In the genomic region with DNA sequence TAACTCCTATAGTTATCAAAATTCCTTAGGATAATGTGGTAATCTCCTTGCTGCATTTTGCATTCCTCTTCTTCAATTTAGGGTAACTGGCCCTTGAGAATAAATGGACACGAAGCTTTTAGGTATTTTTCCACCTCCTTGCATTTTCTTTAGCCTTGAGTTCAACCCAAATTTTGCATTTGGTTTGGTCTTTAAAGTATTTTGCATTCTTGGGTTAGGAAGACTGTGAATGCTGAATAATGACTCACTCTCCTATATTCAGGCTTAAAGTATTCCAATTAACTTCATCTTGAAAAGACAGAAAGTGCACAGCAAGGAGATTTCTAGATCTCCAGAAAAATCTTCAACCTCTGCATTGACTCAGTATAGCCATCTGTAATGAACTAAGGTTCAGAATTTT, we compare ENCODE assay signal across 19 cellular contexts. TPM values are rescaled to one million over a fixed set of nuclear protein-coding genes. Genes with fewer than 3 reads are reported as not detected.
DNase-seq lines count a peak whose midpoint lies in the region; ATAC-seq and TF ChIP-seq lines count a peak whose summit lies in the region.
"Had no signal": no experiment of that assay in that cellular context is flagged by ENCODE, and none has a peak within 500 bp of the region (broad histone marks: within the 10 kb centered on the region; RNA-seq: fewer than 3 reads in every experiment).

No MANE protein-coding gene starts in this region.

- H3K9ac ChIP-seq in IMR-90 (ENCODE audit: low read depth, low read length) (no peak overlapping the region), mesendoderm (ENCODE audit: low read length) (no peak overlapping the region)
- H3K9ac ChIP-seq: BLaER1 treated with 17β-estradiol and CSF1 and Interleukin-3, amounts not matched to agents 10 nM and 100 nM had no signal

- POLR2A ChIA-PET in IMR-90 (lab: Charles Lee; ENCODE audit: unreplicated experiment): no interaction called here

- no TSS peak for BruUV-seq in IMR-90 (replicated peaks; lab: Mats Ljungman, UMichigan)

- no peak overlapping the region for H3K27ac ChIP-seq in IMR-90 (ENCODE audit: insufficient read depth, low read length)
- H3K27ac ChIP-seq in mesendoderm (ENCODE audit: low read depth, low read length): no peak overlapping the region
- H3K27ac ChIP-seq: BLaER1 treated with 17β-estradiol and CSF1 and Interleukin-3, amounts not matched to agents 10 nM and 100 nM; HL-60 had no signal

- H3K36me3 ChIP-seq in IMR-90 (ENCODE audit: control insufficient read depth, insufficient read depth, low read length) (no peaks in the 10 kb centered on the region), mesendoderm (ENCODE audit: control insufficient read depth, insufficient read depth, low read length) (no peaks in the 10 kb centered on the region), MG63 (no peaks in the 10 kb centered on the region)
- H3K36me3 ChIP-seq: BLaER1 treated with 17β-estradiol and CSF1 and Interleukin-3, amounts not matched to agents 10 nM and 100 nM; HAP-1 had no signal

- H4K91ac ChIP-seq in IMR-90 (ENCODE audit: insufficient read depth, low read depth, low read length): no peak overlapping the region

- no peak for TF ChIP-seq POLR2A in IMR-90 (IDR thresholded peaks at IDR 0.05; ENCODE audit: low read depth, low read length)

- H2BK20ac ChIP-seq in IMR-90 (ENCODE audit: low read depth, low read length): no peak overlapping the region

- H4K5ac ChIP-seq in IMR-90 (ENCODE audit: low read depth, low read length): no peak overlapping the region
- no peak overlapping the region for H4K5ac ChIP-seq in mesendoderm (ENCODE audit: low read length)

- H3K4me1 ChIP-seq in IMR-90 (ENCODE audit: control insufficient read depth, insufficient read depth, low read length) (no peaks in the 10 kb centered on the region), mesendoderm (ENCODE audit: control insufficient read depth, low read depth, low read length) (no peaks in the 10 kb centered on the region)
- H3K4me1 ChIP-seq: BLaER1 treated with 17β-estradiol and CSF1 and Interleukin-3, amounts not matched to agents 10 nM and 100 nM; HAP-1 had no signal

- H4K8ac ChIP-seq in IMR-90 (ENCODE audit: low read depth in 2 of 2, low read length in 2 of 2) (no peak overlapping the region), mesendoderm (ENCODE audit: low read depth, low read length) (no peak overlapping the region)

- H3K27me3 ChIP-seq in IMR-90 (ENCODE audit: control insufficient read depth, insufficient read depth, low read length): peaks cover 12% of the 10 kb centered on the region; the same call in 1 of the 2 replicates
- H3K27me3 ChIP-seq in mesendoderm (ENCODE audit: insufficient read depth, low read length, poor library complexity): no peaks in the 10 kb centered on the region
- H3K27me3 ChIP-seq in MG63: no peaks in the 10 kb centered on the region
- H3K27me3 ChIP-seq: BLaER1 treated with 17β-estradiol and CSF1 and Interleukin-3, amounts not matched to agents 10 nM and 100 nM had no signal

- intact Hi-C loops in IMR-90 (cut with micrococcal nuclease): no loop called here

- no peak overlapping the region for H2BK5ac ChIP-seq in IMR-90 (ENCODE audit: low read depth, low read length, poor library complexity, severe bottlenecking)
- H2BK5ac ChIP-seq in mesendoderm (ENCODE audit: low read length): no peak overlapping the region

- H3K56ac ChIP-seq in IMR-90 (ENCODE audit: extremely low read depth, insufficient read depth, low read length): no peak overlapping the region
- H3K56ac ChIP-seq in mesendoderm (ENCODE audit: low read length): no peak overlapping the region

- WGBS in IMR-90 (ENCODE audit: extremely low coverage in 2 of 2, insufficient read length in 1 of 2), 2 experiments: no CpG with 5 or more reads among the region's 1 CpG
- WGBS in mesendoderm (ENCODE audit: extremely low coverage, insufficient coverage, low lambda C conversion rate): no CpG with 5 or more reads among the region's 1 CpG

- no peak overlapping the region for H2BK15ac ChIP-seq in IMR-90 (ENCODE audit: low read depth, low read length)
- H2BK15ac ChIP-seq in mesendoderm (replicated peaks; ENCODE audit: low read depth): no peak overlapping the region

- in situ Hi-C loops in IMR-90 (cut with MboI; ENCODE audit: low sequenced_read_pairs): no loop called here

- no peaks in the 10 kb centered on the region for H3K79me1 ChIP-seq in IMR-90 (ENCODE audit: low read depth in 1 of 2, low read length in 2 of 2)
- H3K79me1 ChIP-seq in mesendoderm (ENCODE audit: low read length): no peaks in the 10 kb centered on the region

- DNase-seq in AG20443 (ENCODE audit: low spot score) (peak; percentile 21), IMR-90 (peak; percentile 9), astrocyte of the hippocampus (ENCODE audit: low read depth, low spot score) (peak; percentile 78), mesendoderm (peak; percentile 1), MG63 (no peak), OCI-M2 (lab: John Stamatoyannopoulos, UW; ENCODE audit: unreplicated experiment) (no peak)
- DNase-seq: NCI-H1092 treated with DMSO at 0.1 percent for 48 hours, NCI-H1694 treated with DMSO at 0.1 percent for 48 hours, NCI-H446 treated with DMSO at 0.1 percent for 48 hours, NCI-H774, SIG-M5, SW 1271 had no signal

- no peak overlapping the region for H3K4ac ChIP-seq in IMR-90 (ENCODE audit: low read depth, low read length)
- H3K4ac ChIP-seq in mesendoderm (ENCODE audit: low read depth, low read length): no peak overlapping the region

- H3K18ac ChIP-seq in IMR-90 (ENCODE audit: low read depth, low read length) (no peak overlapping the region), mesendoderm (ENCODE audit: low read length) (no peak overlapping the region)

- no peaks in the 10 kb centered on the region for H4K20me1 ChIP-seq in IMR-90 (ENCODE audit: insufficient read depth, low read length)
- H4K20me1 ChIP-seq: BLaER1 treated with 17β-estradiol and CSF1 and Interleukin-3, amounts not matched to agents 10 nM and 100 nM had no signal

- ATAC-seq in IMR-90 (ENCODE audit: low read depth) (no peak), HG03135 (IDR thresholded peaks at IDR 0.05; ENCODE audit: unreplicated experiment) (no peak), HG03460 (IDR thresholded peaks at IDR 0.05; ENCODE audit: unreplicated experiment) (no peak)
- ATAC-seq: GM12878, K562 had no signal

- no peak overlapping the region for H2AFZ ChIP-seq in IMR-90 (replicated peaks; ENCODE audit: low read length, poor library complexity)

- H3K23ac ChIP-seq in IMR-90 (ENCODE audit: low read depth, low read length) (no peak overlapping the region), mesendoderm (ENCODE audit: low read length) (no peak overlapping the region)

- H3K79me2 ChIP-seq in mesendoderm (ENCODE audit: control insufficient read depth, insufficient read depth, low read length): no peaks in the 10 kb centered on the region

- H3K9me3 ChIP-seq in IMR-90 (ENCODE audit: control insufficient read depth, insufficient read depth, low read length) (no peaks in the 10 kb centered on the region), MG63 (no peaks in the 10 kb centered on the region)
- H3K9me3 ChIP-seq: BLaER1 treated with 17β-estradiol and CSF1 and Interleukin-3, amounts not matched to agents 10 nM and 100 nM; HAP-1 had no signal

- TF ChIP-seq RAD21 in IMR-90 (IDR thresholded peaks at IDR 0.05; ENCODE audit: low read length): no peak

- no peak overlapping the region for H2BK120ac ChIP-seq in IMR-90 (ENCODE audit: low read depth, low read length)
- no peak overlapping the region for H2BK120ac ChIP-seq in mesendoderm (ENCODE audit: low read depth, low read length)

- TF ChIP-seq CTCF in IMR-90 (conservative IDR thresholded peaks at IDR 0.05; ENCODE audit: low read depth, low read length): no peak

- H2AK5ac ChIP-seq in IMR-90 (ENCODE audit: low read depth, low read length) (no peak overlapping the region), mesendoderm (ENCODE audit: low read length) (no peak overlapping the region)

- no peaks in the 10 kb centered on the region for H3K9me1 ChIP-seq in IMR-90 (ENCODE audit: insufficient read depth, low read length)

- no peak overlapping the region for H3K14ac ChIP-seq in IMR-90 (replicated peaks; ENCODE audit: low read depth, low read length)

- no peak overlapping the region for H2AK9ac ChIP-seq in IMR-90 (replicated peaks; ENCODE audit: low read depth, low read length, poor library complexity)

- dilution Hi-C loops in IMR-90 (cut with HindIII; ENCODE audit: low sequenced_read_pairs, unreplicated experiment): no loop called here

- CTCF ChIA-PET in IMR-90 (lab: Yijun Ruan, JAX): interaction anchor here (0.6 kb wide), 1 partner anchor 1311 kb away, joined by 3 read pairs; no protein-coding TSS in a partner anchor

- H3K4me3 ChIP-seq in IMR-90 (ENCODE audit: insufficient read depth, low read depth, low read length): no peak overlapping the region
- no peak overlapping the region for H3K4me3 ChIP-seq in mesendoderm (ENCODE audit: low read length)
- no peak overlapping the region for H3K4me3 ChIP-seq in MG63
- H3K4me3 ChIP-seq: BLaER1 treated with 17β-estradiol and CSF1 and Interleukin-3, amounts not matched to agents 10 nM and 100 nM; GM12878; HAP-1; K562 had no signal

- H3K4me2 ChIP-seq in IMR-90 (ENCODE audit: low read depth, low read length) (no peak overlapping the region), mesendoderm (ENCODE audit: low read length) (no peak overlapping the region)
- H3K4me2 ChIP-seq: BLaER1 treated with 17β-estradiol and CSF1 and Interleukin-3, amounts not matched to agents 10 nM and 100 nM had no signal

TF ChIP-seq in IMR-90, 13 proteins besides CTCF, POLR2A, EP300 and RAD21 (continues in another document):
- TF ChIP-seq RFX5 (IDR thresholded peaks at IDR 0.05; ENCODE audit: low read depth, low read length) (no peak), MAFK (IDR thresholded peaks at IDR 0.05; ENCODE audit: low read depth, low read length) (no peak), BHLHE40 (IDR thresholded peaks at IDR 0.05; ENCODE audit: low read depth, low read length) (no peak), FOS (IDR thresholded peaks at IDR 0.05; ENCODE audit: low read depth, low read length) (no peak), NFE2L2 (IDR thresholded peaks at IDR 0.05; ENCODE audit: low read depth, low read length) (no peak), CHD1 (IDR thresholded peaks at IDR 0.05; ENCODE audit: low read depth, low read length) (no peak)
- TF ChIP-seq, protein P1, sequence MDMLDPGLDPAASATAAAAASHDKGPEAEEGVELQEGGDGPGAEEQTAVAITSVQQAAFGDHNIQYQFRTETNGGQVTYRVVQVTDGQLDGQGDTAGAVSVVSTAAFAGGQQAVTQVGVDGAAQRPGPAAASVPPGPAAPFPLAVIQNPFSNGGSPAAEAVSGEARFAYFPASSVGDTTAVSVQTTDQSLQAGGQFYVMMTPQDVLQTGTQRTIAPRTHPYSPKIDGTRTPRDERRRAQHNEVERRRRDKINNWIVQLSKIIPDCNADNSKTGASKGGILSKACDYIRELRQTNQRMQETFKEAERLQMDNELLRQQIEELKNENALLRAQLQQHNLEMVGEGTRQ (IDR thresholded peaks at IDR 0.05; ENCODE audit: low read depth, low read length): no peak

RNA-seq across cellular contexts. Expression of a gene that starts 47.3 kb away (rescaled TPM):
- 48.9 and 53.6 TPM in 2 replicates for total RNA-seq in IMR-90 (2012; rRNA removed)
- polyA plus RNA-seq in IMR-90 (2012; rRNA removed): 99.0 and 121 TPM in 2 replicates
- 55.1 and 97.0 TPM in 2 replicates for polyA plus RNA-seq in IMR-90 (2012; cell fraction: cytosol; rRNA removed)
- polyA plus RNA-seq in IMR-90 (2012; cell fraction: nucleus; rRNA removed; ENCODE audit: low replicate concordance): 41.5 and 59.6 TPM in 2 replicates
- 36.3 TPM for polyA plus RNA-seq in mesendoderm (2013, experiment 1 of 2)
- 35.0 TPM for polyA plus RNA-seq in mesendoderm (2013, experiment 2 of 2)
- 0.07 and 1.7 TPM in 2 replicates for total RNA-seq in MG63 (2014; rRNA removed; shearing (Covaris generic); ENCODE audit: low replicate concordance)

Comparison
In these comparisons a context has a peak if more than half of its experiments do, and no peak if none do; other contexts are left out.
1. DNase-seq: peak in AG20443 (single experiment), IMR-90 (single experiment), astrocyte of the hippocampus (single experiment) and mesendoderm (single experiment); none in MG63 (single experiment) and OCI-M2 (single experiment).
2. RNA of a gene that starts 47.3 kb away (total RNA-seq): 48.9 to 53.6 TPM in IMR-90; 0.07 to 1.7 TPM in MG63; every median in the first group is over 10 times any median in the second.